Comparison of ENCODE assay signal across 1 cellular context in the genomic region with DNA sequence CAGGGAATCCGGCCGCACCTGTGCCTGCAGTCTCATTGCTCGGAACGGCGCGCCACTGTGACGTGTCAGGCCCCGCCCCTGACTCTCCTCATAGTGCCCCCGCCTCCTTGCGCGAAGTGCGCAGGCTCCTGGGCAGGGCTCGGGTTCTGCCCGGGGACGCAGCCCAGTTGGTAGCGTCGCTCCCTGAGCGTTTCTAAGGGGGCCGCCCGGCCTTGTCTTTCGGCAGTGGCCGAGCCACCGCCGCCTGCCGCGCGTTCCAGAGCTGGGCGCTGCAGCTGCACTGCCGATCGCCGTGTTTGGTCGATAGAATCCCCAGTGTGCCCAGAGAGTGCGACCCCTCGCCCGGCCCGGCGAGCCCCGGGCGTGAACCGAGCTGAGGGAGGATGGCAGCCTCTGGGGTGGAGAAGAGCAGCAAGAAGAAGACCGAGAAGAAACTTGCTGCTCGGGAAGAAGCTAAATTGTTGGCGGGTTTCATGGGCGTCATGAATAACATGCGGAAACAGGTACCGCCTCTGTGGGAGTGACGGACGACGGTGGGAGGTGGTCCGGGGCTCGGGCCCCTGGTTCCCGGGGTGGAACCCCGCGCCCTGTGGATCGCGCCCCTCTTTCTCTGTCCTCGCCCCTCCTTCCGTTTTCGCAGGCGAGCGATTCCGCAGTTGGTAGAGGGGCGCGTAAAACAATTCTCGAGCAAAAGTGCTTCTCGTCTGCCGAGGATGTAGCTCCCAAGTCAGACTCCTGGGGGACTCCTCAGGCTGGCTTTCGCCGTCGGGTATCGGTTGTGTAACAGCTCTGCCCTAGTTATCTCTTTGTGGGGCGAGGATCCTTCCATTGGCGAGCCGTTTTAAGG.
TF ChIP-seq lines count a peak whose summit lies in the region.

A gene with protein sequence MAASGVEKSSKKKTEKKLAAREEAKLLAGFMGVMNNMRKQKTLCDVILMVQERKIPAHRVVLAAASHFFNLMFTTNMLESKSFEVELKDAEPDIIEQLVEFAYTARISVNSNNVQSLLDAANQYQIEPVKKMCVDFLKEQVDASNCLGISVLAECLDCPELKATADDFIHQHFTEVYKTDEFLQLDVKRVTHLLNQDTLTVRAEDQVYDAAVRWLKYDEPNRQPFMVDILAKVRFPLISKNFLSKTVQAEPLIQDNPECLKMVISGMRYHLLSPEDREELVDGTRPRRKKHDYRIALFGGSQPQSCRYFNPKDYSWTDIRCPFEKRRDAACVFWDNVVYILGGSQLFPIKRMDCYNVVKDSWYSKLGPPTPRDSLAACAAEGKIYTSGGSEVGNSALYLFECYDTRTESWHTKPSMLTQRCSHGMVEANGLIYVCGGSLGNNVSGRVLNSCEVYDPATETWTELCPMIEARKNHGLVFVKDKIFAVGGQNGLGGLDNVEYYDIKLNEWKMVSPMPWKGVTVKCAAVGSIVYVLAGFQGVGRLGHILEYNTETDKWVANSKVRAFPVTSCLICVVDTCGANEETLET (plus strand): TSS at position 142 of the 847 bp plus-strand sequence. CDS start 242 bp downstream, at position 384.

TF ChIP-seq in HepG2, 621 proteins besides CTCF, POLR2A, EP300 and RAD21 (continued from another document and continues in another):
- TF ChIP-seq ZFP82 (CRISPR knock-in tag; IDR thresholded peaks at IDR 0.05; ENCODE audit: borderline replicate concordance) (peak; percentile 82; the same call in 1 of the 2 replicates), ZNF674 (CRISPR knock-in tag; IDR thresholded peaks at IDR 0.05; ENCODE audit: low read depth) (0 out of 2 replicates have a peak, but pooled peaks have one; percentile 40), POLR2AphosphoS5 (IDR thresholded peaks at IDR 0.05; ENCODE audit: low read depth, low read length) (peak; percentile 92), ZNF879 (CRISPR knock-in tag; IDR thresholded peaks at IDR 0.05) (0 out of 2 replicates have a peak, but pooled peaks have one; percentile 36), U2AF2 (IDR thresholded peaks at IDR 0.05; ENCODE audit: low read depth, low read length) (no peak), ADNP (CRISPR knock-in tag; IDR thresholded peaks at IDR 0.05) (no peak), SRSF1 (optimal IDR thresholded peaks at IDR 0.05; ENCODE audit: low read depth, low read length) (peak; percentile 44), ZNF570 (CRISPR knock-in tag; IDR thresholded peaks at IDR 0.05; ENCODE audit: borderline replicate concordance) (no peak), ZKSCAN1 (IDR thresholded peaks at IDR 0.05; ENCODE audit: low read length) (0 out of 2 replicates have a peak, but pooled peaks have one; percentile 39), NR2C2 (CRISPR knock-in tag; IDR thresholded peaks at IDR 0.05; ENCODE audit: borderline replicate concordance) (0 out of 2 replicates have a peak, but pooled peaks have one; percentile 53), AKAP8 (CRISPR knock-in tag; IDR thresholded peaks at IDR 0.05) (no peak), JUND (CRISPR knock-in tag; IDR thresholded peaks at IDR 0.05) (peak; percentile 52), MED8 (CRISPR knock-in tag; IDR thresholded peaks at IDR 0.05; ENCODE audit: insufficient replicate concordance) (peak; percentile 52), PPARG (CRISPR knock-in tag; conservative IDR thresholded peaks at IDR 0.05) (0 out of 2 replicates have a peak, but pooled peaks have one; percentile 16), ZBTB7B (CRISPR knock-in tag; IDR thresholded peaks at IDR 0.05) (peak; percentile 31; the same call in 1 of the 2 replicates), ZNF34 (CRISPR knock-in tag; IDR thresholded peaks at IDR 0.05; ENCODE audit: borderline replicate concordance) (no peak)
- TF ChIP-seq, protein P1, sequence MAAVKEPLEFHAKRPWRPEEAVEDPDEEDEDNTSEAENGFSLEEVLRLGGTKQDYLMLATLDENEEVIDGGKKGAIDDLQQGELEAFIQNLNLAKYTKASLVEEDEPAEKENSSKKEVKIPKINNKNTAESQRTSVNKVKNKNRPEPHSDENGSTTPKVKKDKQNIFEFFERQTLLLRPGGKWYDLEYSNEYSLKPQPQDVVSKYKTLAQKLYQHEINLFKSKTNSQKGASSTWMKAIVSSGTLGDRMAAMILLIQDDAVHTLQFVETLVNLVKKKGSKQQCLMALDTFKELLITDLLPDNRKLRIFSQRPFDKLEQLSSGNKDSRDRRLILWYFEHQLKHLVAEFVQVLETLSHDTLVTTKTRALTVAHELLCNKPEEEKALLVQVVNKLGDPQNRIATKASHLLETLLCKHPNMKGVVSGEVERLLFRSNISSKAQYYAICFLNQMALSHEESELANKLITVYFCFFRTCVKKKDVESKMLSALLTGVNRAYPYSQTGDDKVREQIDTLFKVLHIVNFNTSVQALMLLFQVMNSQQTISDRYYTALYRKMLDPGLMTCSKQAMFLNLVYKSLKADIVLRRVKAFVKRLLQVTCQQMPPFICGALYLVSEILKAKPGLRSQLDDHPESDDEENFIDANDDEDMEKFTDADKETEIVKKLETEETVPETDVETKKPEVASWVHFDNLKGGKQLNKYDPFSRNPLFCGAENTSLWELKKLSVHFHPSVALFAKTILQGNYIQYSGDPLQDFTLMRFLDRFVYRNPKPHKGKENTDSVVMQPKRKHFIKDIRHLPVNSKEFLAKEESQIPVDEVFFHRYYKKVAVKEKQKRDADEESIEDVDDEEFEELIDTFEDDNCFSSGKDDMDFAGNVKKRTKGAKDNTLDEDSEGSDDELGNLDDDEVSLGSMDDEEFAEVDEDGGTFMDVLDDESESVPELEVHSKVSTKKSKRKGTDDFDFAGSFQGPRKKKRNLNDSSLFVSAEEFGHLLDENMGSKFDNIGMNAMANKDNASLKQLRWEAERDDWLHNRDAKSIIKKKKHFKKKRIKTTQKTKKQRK (IDR thresholded peaks at IDR 0.05; ENCODE audit: low read length): no peak
- TF ChIP-seq, protein P2, sequence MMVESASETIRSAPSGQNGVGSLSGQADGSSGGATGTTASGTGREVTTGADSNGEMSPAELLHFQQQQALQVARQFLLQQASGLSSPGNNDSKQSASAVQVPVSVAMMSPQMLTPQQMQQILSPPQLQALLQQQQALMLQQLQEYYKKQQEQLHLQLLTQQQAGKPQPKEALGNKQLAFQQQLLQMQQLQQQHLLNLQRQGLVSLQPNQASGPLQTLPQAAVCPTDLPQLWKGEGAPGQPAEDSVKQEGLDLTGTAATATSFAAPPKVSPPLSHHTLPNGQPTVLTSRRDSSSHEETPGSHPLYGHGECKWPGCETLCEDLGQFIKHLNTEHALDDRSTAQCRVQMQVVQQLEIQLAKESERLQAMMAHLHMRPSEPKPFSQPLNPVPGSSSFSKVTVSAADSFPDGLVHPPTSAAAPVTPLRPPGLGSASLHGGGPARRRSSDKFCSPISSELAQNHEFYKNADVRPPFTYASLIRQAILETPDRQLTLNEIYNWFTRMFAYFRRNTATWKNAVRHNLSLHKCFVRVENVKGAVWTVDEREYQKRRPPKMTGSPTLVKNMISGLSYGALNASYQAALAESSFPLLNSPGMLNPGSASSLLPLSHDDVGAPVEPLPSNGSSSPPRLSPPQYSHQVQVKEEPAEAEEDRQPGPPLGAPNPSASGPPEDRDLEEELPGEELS (CRISPR knock-in tag; IDR thresholded peaks at IDR 0.05): no peak
- TF ChIP-seq, protein P3, sequence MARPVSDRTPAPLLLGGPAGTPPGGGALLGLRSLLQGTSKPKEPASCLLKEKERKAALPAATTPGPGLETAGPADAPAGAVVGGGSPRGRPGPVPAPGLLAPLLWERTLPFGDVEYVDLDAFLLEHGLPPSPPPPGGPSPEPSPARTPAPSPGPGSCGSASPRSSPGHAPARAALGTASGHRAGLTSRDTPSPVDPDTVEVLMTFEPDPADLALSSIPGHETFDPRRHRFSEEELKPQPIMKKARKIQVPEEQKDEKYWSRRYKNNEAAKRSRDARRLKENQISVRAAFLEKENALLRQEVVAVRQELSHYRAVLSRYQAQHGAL (CRISPR knock-in tag; IDR thresholded peaks at IDR 0.05; ENCODE audit: not compliant biosample characterization): no peak
- TF ChIP-seq, protein P4, sequence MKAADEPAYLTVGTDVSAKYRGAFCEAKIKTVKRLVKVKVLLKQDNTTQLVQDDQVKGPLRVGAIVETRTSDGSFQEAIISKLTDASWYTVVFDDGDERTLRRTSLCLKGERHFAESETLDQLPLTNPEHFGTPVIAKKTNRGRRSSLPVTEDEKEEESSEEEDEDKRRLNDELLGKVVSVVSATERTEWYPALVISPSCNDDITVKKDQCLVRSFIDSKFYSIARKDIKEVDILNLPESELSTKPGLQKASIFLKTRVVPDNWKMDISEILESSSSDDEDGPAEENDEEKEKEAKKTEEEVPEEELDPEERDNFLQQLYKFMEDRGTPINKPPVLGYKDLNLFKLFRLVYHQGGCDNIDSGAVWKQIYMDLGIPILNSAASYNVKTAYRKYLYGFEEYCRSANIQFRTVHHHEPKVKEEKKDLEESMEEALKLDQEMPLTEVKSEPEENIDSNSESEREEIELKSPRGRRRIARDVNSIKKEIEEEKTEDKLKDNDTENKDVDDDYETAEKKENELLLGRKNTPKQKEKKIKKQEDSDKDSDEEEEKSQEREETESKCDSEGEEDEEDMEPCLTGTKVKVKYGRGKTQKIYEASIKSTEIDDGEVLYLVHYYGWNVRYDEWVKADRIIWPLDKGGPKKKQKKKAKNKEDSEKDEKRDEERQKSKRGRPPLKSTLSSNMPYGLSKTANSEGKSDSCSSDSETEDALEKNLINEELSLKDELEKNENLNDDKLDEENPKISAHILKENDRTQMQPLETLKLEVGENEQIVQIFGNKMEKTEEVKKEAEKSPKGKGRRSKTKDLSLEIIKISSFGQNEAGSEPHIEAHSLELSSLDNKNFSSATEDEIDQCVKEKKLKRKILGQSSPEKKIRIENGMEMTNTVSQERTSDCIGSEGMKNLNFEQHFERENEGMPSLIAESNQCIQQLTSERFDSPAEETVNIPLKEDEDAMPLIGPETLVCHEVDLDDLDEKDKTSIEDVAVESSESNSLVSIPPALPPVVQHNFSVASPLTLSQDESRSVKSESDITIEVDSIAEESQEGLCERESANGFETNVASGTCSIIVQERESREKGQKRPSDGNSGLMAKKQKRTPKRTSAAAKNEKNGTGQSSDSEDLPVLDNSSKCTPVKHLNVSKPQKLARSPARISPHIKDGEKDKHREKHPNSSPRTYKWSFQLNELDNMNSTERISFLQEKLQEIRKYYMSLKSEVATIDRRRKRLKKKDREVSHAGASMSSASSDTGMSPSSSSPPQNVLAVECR (CRISPR knock-in tag; IDR thresholded peaks at IDR 0.05; ENCODE audit: borderline replicate concordance): peak; percentile 95
- TF ChIP-seq, protein P5, sequence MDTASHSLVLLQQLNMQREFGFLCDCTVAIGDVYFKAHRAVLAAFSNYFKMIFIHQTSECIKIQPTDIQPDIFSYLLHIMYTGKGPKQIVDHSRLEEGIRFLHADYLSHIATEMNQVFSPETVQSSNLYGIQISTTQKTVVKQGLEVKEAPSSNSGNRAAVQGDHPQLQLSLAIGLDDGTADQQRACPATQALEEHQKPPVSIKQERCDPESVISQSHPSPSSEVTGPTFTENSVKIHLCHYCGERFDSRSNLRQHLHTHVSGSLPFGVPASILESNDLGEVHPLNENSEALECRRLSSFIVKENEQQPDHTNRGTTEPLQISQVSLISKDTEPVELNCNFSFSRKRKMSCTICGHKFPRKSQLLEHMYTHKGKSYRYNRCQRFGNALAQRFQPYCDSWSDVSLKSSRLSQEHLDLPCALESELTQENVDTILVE (CRISPR knock-in tag; IDR thresholded peaks at IDR 0.05): no peak; the same call in 1 of the 2 replicates
- TF ChIP-seq, protein P6, sequence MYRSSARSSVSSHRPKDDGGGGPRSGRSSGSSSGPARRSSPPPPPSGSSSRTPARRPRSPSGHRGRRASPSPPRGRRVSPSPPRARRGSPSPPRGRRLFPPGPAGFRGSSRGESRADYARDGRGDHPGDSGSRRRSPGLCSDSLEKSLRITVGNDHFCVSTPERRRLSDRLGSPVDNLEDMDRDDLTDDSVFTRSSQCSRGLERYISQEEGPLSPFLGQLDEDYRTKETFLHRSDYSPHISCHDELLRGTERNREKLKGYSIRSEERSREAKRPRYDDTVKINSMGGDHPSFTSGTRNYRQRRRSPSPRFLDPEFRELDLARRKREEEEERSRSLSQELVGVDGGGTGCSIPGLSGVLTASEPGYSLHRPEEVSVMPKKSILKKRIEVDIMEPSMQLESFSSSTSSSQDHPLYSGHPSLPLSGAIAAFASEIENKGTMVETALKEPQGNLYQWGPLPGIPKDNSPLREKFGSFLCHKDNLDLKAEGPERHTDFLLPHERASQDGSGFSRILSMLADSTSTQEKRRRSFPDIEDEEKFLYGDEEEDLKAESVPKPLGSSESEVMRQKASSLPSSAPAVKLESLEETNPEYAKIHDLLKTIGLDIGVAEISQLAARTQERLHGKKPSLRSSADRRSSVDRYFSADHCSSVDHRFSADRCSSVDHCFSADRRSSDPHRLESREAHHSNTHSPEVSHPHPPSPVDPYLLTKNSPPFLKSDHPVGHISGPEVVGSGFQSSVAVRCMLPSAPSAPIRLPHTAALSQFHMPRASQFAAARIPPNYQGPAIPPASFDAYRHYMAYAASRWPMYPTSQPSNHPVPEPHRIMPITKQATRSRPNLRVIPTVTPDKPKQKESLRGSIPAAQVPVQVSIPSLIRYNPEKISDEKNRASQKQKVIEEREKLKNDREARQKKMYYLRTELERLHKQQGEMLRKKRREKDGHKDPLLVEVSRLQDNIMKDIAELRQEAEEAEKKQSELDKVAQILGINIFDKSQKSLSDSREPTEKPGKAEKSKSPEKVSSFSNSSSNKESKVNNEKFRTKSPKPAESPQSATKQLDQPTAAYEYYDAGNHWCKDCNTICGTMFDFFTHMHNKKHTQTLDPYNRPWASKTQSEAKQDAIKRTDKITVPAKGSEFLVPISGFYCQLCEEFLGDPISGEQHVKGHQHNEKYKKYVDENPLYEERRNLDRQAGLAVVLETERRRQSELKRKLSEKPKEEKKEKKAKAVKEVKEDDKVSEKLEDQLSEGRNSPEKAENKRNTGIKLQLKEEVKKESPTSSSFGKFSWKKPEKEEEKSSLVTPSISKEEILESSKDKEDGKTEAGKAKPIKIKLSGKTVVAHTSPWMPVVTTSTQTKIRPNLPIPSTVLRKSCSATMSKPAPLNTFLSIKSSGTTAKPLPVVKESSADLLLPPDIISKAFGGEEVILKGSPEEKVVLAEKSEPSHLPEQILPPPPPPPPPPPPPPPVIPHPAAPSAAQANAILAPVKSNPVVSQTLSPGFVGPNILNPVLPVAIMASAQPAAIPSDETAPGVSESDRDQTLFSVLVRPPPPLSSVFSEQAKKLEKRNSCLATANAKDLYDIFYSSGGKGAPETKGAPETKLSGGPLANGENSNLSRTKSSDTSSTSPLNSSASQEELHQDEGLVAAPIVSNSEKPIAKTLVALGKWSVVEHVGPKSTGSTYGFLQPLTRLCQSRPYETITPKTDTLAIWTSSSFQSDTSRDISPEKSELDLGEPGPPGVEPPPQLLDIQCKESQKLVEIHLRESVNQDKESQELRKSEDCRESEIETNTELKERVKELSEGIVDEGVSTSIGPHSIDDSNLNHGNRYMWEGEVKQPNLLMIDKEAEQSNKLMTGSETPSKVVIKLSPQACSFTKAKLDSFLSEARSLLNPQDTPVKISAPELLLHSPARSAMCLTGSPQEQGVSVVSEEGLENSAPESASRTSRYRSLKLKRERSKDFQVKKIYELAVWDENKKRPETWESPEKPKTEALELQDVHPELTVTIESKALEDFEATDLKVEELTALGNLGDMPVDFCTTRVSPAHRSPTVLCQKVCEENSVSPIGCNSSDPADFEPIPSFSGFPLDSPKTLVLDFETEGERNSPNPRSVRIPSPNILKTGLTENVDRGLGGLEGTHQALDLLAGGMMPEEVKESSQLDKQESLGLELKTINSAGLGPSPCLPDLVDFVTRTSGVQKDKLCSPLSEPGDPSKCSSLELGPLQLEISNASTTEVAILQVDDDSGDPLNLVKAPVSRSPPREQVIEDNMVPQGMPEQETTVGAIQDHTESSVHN (CRISPR knock-in tag; IDR thresholded peaks at IDR 0.05): no peak
- TF ChIP-seq, protein P7, sequence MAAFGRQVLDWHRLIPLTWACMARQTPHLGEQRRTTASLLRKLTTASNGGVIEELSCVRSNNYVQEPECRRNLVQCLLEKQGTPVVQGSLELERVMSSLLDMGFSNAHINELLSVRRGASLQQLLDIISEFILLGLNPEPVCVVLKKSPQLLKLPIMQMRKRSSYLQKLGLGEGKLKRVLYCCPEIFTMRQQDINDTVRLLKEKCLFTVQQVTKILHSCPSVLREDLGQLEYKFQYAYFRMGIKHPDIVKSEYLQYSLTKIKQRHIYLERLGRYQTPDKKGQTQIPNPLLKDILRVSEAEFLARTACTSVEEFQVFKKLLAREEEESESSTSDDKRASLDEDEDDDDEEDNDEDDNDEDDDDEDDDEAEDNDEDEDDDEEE (CRISPR knock-in tag; IDR thresholded peaks at IDR 0.05): no peak
